Comparison of ENCODE assay signal across 11 cellular contexts in the genomic region with DNA sequence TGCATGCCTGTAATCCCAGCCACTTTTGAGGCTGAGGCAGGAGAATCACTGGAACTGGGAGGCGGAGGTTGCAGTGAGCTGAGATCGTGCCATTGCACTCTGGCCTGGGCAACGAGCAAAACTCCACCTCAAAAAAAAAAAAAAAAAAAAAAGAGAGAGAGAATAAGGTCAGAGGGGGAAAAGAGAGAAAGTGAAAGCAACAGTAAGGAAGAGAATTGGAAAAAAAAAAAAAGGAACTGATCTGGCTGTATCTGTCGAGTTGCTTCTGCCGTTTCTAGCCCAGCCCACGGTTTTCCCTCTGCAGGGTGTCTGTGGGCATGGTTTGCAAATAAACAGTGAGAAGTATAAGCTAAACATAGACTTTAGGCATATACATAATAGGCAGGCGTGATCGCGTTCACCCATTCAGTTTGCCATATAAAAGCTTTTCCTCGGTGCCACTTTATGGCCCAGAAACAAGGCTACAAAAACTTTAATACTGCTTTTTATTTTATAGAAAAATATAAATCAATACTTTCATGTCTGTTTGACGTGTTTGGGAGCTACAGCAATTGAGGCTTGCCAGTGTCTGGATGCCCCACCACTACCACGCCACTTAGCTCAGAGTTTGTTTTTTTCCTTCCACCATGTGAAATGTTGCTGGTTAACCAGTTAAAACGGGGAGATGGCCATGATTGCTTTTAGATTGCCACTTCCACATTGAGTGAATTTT.
DNase-seq lines count a peak whose midpoint lies in the region; ATAC-seq and TF ChIP-seq lines count a peak whose summit lies in the region.
"Had no signal": no experiment of that assay in that cellular context is flagged by ENCODE, and none has a peak within 500 bp of the region (broad histone marks: within the 10 kb centered on the region; RNA-seq: fewer than 3 reads in every experiment).

No MANE protein-coding gene starts in this region.

- H3K9me3 ChIP-seq in Panc1 (ENCODE audit: control insufficient read depth, insufficient read depth, low read depth, low read length) (no peaks in the 10 kb centered on the region), hepatocyte (ENCODE audit: low read depth) (no peaks in the 10 kb centered on the region), thymus (ENCODE audit: control insufficient read depth) (no peaks in the 10 kb centered on the region)

- ATAC-seq in activated T-cell treated with anti-CD3 and anti-CD28 coated beads, Interleukin-2, amount 50 U/mL, for 72 hours (replicated peaks in 1 of 2) = no peak
- ATAC-seq in Panc1 = no peak
- no peak for ATAC-seq in GM21515 (IDR thresholded peaks at IDR 0.05; ENCODE audit: unreplicated experiment)
- ATAC-seq: right cardiac atrium had no signal

- H4K20me1 ChIP-seq in hepatocyte (ENCODE audit: insufficient read depth, poor library complexity, severe bottlenecking) = no peaks in the 10 kb centered on the region

- no peaks in the 10 kb centered on the region for H3K27me3 ChIP-seq in Panc1 (ENCODE audit: control insufficient read depth, insufficient read depth, low read length)
- no peaks in the 10 kb centered on the region for H3K27me3 ChIP-seq in hepatocyte
- H3K27me3 ChIP-seq in thymus (ENCODE audit: control insufficient read depth, insufficient read depth) = no peaks in the 10 kb centered on the region
- H3K27me3 ChIP-seq in H7 (ENCODE audit: control insufficient read depth, insufficient read depth, low read length) = no peaks in the 10 kb centered on the region

- no peak overlapping the region for H2AFZ ChIP-seq in hepatocyte
- H2AFZ ChIP-seq: PC-9 had no signal

- CTCF ChIA-PET in Panc1 (lab: Charles Lee) = no interaction called here

- no peaks in the 10 kb centered on the region for H3K79me2 ChIP-seq in hepatocyte

- H3K9me2 ChIP-seq in hepatocyte (replicated peaks; ENCODE audit: insufficient read depth) = no peaks in the 10 kb centered on the region

- 76% methylated on average over 13 of the region's 13 CpGs for WGBS in hepatocyte (ENCODE audit: low lambda C conversion rate, missing lambda C conversion rate)
- WGBS in thymus = 27% methylated on average over 13 of the region's 13 CpGs

- intact Hi-C loops in Panc1 (cut with micrococcal nuclease; ENCODE audit: unreplicated experiment) = no loop called here

- H3K36me3 Mint-ChIP-seq in activated T-cell treated with anti-CD3 and anti-CD28 coated beads, Interleukin-2, amount 50 U/mL, for 72 hours (ENCODE audit: insufficient read depth in 2 of 2) = peaks cover 4% of the 10 kb centered on the region in 2 donors
- H3K36me3 Mint-ChIP-seq in glutamatergic neuron (ENCODE audit: unreplicated experiment) = peaks cover 11% of the 10 kb centered on the region

- in situ Hi-C loops in Panc1 (cut with HindIII; ENCODE audit: low pct_unique_long_range_greater_than_20kb, low sequenced_read_pairs) = no loop called here

- H3K4me1 ChIP-seq in Panc1 (ENCODE audit: control insufficient read depth, insufficient read depth, low read length) (no peaks in the 10 kb centered on the region), hepatocyte (ENCODE audit: insufficient read depth) (no peaks in the 10 kb centered on the region), thymus (ENCODE audit: control insufficient read depth, insufficient read depth, low read length) (no peaks in the 10 kb centered on the region)

- H3K4me1 Mint-ChIP-seq in activated T-cell treated with anti-CD3 and anti-CD28 coated beads, Interleukin-2, amount 50 U/mL, for 72 hours (ENCODE audit: low read depth) = peaks cover 17% of the 10 kb centered on the region
- H3K4me1 Mint-ChIP-seq in glutamatergic neuron (ENCODE audit: low read depth, unreplicated experiment) = no peaks in the 10 kb centered on the region

- no TSS peak for BruUV-seq in Panc1 (replicated peaks; lab: Mats Ljungman, UMichigan)

- H3K4me3 ChIP-seq in Panc1 (ENCODE audit: low read depth in 2 of 2, low read length in 2 of 2) (peak overlapping the region; percentile 16 to 36; a peak in 3 of 4 replicates), hepatocyte (no peak overlapping the region), thymus (ENCODE audit: low read length) (peak overlapping the region; percentile 1), H7 (ENCODE audit: insufficient read depth, low read depth, low read length) (no peak overlapping the region)
- H3K4me3 ChIP-seq: PC-9 had no signal

- H3K27me3 Mint-ChIP-seq in activated T-cell treated with anti-CD3 and anti-CD28 coated beads, Interleukin-2, amount 50 U/mL, for 72 hours (ENCODE audit: low read depth) = no peaks in the 10 kb centered on the region
- no peaks in the 10 kb centered on the region for H3K27me3 Mint-ChIP-seq in glutamatergic neuron (ENCODE audit: unreplicated experiment)

- H3K9me3 Mint-ChIP-seq in activated T-cell treated with anti-CD3 and anti-CD28 coated beads, Interleukin-2, amount 50 U/mL, for 72 hours = peaks cover 4 to 5% of the 10 kb centered on the region in 2 donors
- no peaks in the 10 kb centered on the region for H3K9me3 Mint-ChIP-seq in glutamatergic neuron (ENCODE audit: unreplicated experiment)

- H3K27ac Mint-ChIP-seq in activated T-cell treated with anti-CD3 and anti-CD28 coated beads, Interleukin-2, amount 50 U/mL, for 72 hours = peak overlapping the region; percentile 83
- H3K27ac Mint-ChIP-seq in glutamatergic neuron (ENCODE audit: unreplicated experiment) = no peak overlapping the region

- TF ChIP-seq CTCF in Panc1 (IDR thresholded peaks at IDR 0.05) (no peak), hepatocyte (IDR thresholded peaks at IDR 0.05; ENCODE audit: poor library complexity) (no peak), glutamatergic neuron (IDR thresholded peaks at IDR 0.05; ENCODE audit: partially characterized antibody, unreplicated experiment) (no peak)

- H3K36me3 ChIP-seq in Panc1 (ENCODE audit: control insufficient read depth, insufficient read depth, low read length) (no peaks in the 10 kb centered on the region), hepatocyte (replicated peaks; ENCODE audit: insufficient read depth, low read depth) (no peaks in the 10 kb centered on the region), thymus (ENCODE audit: control insufficient read depth, insufficient read depth) (no peaks in the 10 kb centered on the region), H7 (replicated peaks; ENCODE audit: control insufficient read depth, insufficient read depth, low read length) (no peaks in the 10 kb centered on the region)

- peak overlapping the region; percentile 43 for H3K4me2 ChIP-seq in hepatocyte
- H3K4me2 ChIP-seq: PC-9 had no signal

- no peak for DNase-seq in activated T-cell treated with anti-CD3 and anti-CD28 coated beads, Interleukin-2, amount 50 U/mL, for 72 hours
- DNase-seq in activated T-cell treated with anti-CD3 and anti-CD28 coated beads for 4 hours (no peak), Panc1 (ENCODE audit: low read depth, low spot score) (no peak), hepatocyte (ENCODE audit: low spot score) (no peak), glutamatergic neuron (no peak), H7 (no peak)
- DNase-seq: activated CD8-positive, alpha-beta memory T cell treated with anti-CD3 and anti-CD28 coated beads, Interleukin-2, amount 50 U/mL, for 48 hours; PC-9 had no signal

- H3K27ac ChIP-seq in Panc1 (ENCODE audit: low read length) = no peak overlapping the region
- no peak overlapping the region for H3K27ac ChIP-seq in hepatocyte
- H3K27ac ChIP-seq in thymus (ENCODE audit: low read depth) = no peak overlapping the region
- H3K27ac ChIP-seq: PC-9 had no signal

- peak overlapping the region; percentile 77 to 87 for H3K4me3 Mint-ChIP-seq in activated T-cell treated with anti-CD3 and anti-CD28 coated beads, Interleukin-2, amount 50 U/mL, for 72 hours
- no peak overlapping the region for H3K4me3 Mint-ChIP-seq in glutamatergic neuron (ENCODE audit: unreplicated experiment)

- POLR2A ChIA-PET in Panc1 (lab: Charles Lee) = no interaction called here

Comparison
In these comparisons a context has a peak if more than half of its experiments do, and no peak if none do; other contexts are left out.
1. H3K4me3 ChIP-seq: peak in Panc1 (2 of 2) and thymus (single experiment); none in hepatocyte (single experiment) and H7 (single experiment).